1 cellular context compared by ENCODE assay signal in the genomic region with DNA sequence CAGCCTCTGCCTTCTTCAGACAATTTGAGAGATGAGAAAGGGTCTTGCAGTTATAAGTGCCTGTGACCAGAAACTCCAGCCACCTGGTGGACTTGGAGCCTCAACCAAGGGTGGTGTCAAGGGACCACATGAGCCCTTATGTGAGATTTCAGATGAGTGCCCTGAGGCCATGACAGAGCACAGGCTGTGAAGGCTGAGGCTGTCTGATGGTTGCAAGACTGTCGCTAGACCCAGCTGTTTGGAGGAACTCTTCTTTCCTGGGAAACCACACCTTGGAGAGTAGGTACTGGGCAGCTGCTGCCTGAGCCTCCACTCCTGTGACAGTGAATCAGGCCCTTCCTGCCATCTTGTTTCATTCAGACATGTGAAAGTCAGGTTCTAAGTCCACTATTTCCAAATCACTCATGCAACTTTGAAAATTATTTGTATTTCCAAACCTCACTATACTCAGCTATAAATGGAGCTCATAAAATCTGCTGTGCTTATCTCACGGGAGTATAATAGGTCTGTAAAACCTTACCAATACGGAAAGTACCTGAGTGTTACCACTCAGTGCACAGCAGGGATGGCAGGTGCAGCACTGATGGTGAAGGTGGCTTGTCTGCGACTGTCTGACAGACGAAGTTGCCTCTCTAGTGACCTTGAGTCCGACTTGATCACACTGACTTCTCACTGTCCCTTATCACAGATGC.
TF ChIP-seq lines count a peak whose summit lies in the region.

No MANE protein-coding gene starts in this region.

TF ChIP-seq in GM23338, 12 proteins besides CTCF, POLR2A, EP300 and RAD21 (continued from another document):
- TF ChIP-seq, protein P1, sequence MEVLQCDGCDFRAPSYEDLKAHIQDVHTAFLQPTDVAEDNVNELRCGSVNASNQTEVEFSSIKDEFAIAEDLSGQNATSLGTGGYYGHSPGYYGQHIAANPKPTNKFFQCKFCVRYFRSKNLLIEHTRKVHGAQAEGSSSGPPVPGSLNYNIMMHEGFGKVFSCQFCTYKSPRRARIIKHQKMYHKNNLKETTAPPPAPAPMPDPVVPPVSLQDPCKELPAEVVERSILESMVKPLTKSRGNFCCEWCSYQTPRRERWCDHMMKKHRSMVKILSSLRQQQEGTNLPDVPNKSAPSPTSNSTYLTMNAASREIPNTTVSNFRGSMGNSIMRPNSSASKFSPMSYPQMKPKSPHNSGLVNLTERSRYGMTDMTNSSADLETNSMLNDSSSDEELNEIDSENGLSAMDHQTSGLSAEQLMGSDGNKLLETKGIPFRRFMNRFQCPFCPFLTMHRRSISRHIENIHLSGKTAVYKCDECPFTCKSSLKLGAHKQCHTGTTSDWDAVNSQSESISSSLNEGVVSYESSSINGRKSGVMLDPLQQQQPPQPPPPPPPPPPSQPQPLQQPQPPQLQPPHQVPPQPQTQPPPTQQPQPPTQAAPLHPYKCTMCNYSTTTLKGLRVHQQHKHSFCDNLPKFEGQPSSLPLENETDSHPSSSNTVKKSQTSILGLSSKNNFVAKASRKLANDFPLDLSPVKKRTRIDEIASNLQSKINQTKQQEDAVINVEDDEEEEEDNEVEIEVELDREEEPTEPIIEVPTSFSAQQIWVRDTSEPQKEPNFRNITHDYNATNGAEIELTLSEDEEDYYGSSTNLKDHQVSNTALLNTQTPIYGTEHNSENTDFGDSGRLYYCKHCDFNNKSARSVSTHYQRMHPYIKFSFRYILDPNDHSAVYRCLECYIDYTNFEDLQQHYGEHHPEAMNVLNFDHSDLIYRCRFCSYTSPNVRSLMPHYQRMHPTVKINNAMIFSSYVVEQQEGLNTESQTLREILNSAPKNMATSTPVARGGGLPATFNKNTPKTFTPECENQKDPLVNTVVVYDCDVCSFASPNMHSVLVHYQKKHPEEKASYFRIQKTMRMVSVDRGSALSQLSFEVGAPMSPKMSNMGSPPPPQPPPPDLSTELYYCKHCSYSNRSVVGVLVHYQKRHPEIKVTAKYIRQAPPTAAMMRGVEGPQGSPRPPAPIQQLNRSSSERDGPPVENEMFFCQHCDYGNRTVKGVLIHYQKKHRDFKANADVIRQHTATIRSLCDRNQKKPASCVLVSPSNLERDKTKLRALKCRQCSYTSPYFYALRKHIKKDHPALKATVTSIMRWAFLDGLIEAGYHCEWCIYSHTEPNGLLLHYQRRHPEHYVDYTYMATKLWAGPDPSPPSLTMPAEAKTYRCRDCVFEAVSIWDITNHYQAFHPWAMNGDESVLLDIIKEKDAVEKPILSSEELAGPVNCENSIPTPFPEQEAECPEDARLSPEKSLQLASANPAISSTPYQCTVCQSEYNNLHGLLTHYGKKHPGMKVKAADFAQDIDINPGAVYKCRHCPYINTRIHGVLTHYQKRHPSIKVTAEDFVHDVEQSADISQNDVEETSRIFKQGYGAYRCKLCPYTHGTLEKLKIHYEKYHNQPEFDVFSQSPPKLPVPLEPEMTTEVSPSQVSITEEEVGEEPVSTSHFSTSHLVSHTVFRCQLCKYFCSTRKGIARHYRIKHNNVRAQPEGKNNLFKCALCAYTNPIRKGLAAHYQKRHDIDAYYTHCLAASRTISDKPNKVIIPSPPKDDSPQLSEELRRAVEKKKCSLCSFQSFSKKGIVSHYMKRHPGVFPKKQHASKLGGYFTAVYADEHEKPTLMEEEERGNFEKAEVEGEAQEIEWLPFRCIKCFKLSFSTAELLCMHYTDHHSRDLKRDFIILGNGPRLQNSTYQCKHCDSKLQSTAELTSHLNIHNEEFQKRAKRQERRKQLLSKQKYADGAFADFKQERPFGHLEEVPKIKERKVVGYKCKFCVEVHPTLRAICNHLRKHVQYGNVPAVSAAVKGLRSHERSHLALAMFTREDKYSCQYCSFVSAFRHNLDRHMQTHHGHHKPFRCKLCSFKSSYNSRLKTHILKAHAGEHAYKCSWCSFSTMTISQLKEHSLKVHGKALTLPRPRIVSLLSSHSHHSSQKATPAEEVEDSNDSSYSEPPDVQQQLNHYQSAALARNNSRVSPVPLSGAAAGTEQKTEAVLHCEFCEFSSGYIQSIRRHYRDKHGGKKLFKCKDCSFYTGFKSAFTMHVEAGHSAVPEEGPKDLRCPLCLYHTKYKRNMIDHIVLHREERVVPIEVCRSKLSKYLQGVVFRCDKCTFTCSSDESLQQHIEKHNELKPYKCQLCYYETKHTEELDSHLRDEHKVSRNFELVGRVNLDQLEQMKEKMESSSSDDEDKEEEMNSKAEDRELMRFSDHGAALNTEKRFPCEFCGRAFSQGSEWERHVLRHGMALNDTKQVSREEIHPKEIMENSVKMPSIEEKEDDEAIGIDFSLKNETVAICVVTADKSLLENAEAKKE (CRISPR knock-in tag; IDR thresholded peaks at IDR 0.05) = no peak
- TF ChIP-seq POLR2AphosphoS5 (IDR thresholded peaks at IDR 0.05; ENCODE audit: low read depth) (no peak), EZH2phosphoT487 (IDR thresholded peaks at IDR 0.05; ENCODE audit: unreplicated experiment) (no peak), ZNF114 (CRISPR knock-in tag; IDR thresholded peaks at IDR 0.05) (no peak), STAT1 (IDR thresholded peaks at IDR 0.05; ENCODE audit: unreplicated experiment) (no peak), CREB1 (CRISPR knock-in tag; IDR thresholded peaks at IDR 0.05; ENCODE audit: low read depth) (no peak), ZNF331 (CRISPR knock-in tag; IDR thresholded peaks at IDR 0.05; ENCODE audit: low read depth) (no peak), NANOG (IDR thresholded peaks at IDR 0.05; ENCODE audit: borderline replicate concordance) (no peak)
- TF ChIP-seq, protein P2, sequence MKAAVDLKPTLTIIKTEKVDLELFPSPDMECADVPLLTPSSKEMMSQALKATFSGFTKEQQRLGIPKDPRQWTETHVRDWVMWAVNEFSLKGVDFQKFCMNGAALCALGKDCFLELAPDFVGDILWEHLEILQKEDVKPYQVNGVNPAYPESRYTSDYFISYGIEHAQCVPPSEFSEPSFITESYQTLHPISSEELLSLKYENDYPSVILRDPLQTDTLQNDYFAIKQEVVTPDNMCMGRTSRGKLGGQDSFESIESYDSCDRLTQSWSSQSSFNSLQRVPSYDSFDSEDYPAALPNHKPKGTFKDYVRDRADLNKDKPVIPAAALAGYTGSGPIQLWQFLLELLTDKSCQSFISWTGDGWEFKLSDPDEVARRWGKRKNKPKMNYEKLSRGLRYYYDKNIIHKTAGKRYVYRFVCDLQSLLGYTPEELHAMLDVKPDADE (IDR thresholded peaks at IDR 0.05) = no peak
